In the genomic region with DNA sequence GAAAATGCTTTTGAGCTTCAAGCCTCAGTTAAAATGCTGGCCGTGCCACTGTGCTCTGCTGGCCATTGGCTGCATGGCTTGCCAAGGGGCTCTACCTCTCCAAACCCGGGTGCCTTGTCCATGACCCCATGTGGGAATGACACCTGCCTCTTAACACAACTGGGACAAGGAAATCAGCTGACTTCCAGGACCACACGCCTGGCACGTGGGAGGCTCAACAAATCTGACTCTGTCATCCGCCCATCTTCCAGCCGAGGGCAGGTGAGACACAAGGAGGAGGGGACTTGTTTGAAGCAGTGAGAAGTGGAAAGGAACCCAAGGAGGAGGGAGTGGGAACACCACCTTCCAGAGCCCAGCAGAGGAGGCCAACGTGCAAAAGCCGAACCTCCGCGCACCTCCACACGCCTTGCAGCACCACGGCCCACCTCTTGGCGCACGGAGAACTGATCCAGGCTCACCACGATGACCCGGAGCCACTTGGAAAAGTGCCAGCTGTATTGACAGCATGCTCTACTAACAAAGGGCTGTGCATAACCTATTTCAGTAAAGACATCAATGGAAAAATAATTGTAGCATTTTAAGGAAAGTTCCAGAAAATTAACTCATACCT, we compare ENCODE assay signal across 20 cellular contexts. TPM values are rescaled to one million over a fixed set of nuclear protein-coding genes. Genes with fewer than 3 reads are reported as not detected.
DNase-seq lines count a peak whose midpoint lies in the region; ATAC-seq, FAIRE-seq and TF ChIP-seq lines count a peak whose summit lies in the region.
"Had no signal": no experiment of that assay in that cellular context is flagged by ENCODE, and none has a peak within 500 bp of the region (broad histone marks: within the 10 kb centered on the region; RNA-seq: fewer than 3 reads in every experiment).

No MANE protein-coding gene starts in this region.

- H3K27me3 ChIP-seq in right atrium auricular region: no peaks in the 10 kb centered on the region
- H3K27me3 ChIP-seq in endodermal cell (ENCODE audit: control insufficient read depth, insufficient read depth, low read length, poor library complexity, severe bottlenecking): no peaks in the 10 kb centered on the region
- no peaks in the 10 kb centered on the region for H3K27me3 ChIP-seq in smooth muscle cell (ENCODE audit: low read depth)

- no peak for ATAC-seq in Right ventricle myocardium superior (ENCODE audit: poor library complexity)
- ATAC-seq: A549, GM23338 had no signal

- no peaks in the 10 kb centered on the region for H3K9me3 Mint-ChIP-seq in endodermal cell
- H3K9me3 Mint-ChIP-seq: CD4-positive, alpha-beta T cell; GM23338 had no signal

- H3K9me3 ChIP-seq in right atrium auricular region (no peaks in the 10 kb centered on the region), endodermal cell (ENCODE audit: control insufficient read depth, low read length) (no peaks in the 10 kb centered on the region), smooth muscle cell (replicated peaks; ENCODE audit: low read depth) (no peaks in the 10 kb centered on the region)
- H3K9me3 ChIP-seq: A549 had no signal

- H3K4me2 ChIP-seq in smooth muscle cell: no peak overlapping the region
- H3K4me2 ChIP-seq: A549, GM23338 had no signal

- no peak for TF ChIP-seq POLR2A in GM12891 (IDR thresholded peaks at IDR 0.05; ENCODE audit: low read depth, low read length)

- peaks cover 34% of the 10 kb centered on the region for H3K36me3 Mint-ChIP-seq in endodermal cell (ENCODE audit: low read depth)

- no peak overlapping the region for H3K27ac Mint-ChIP-seq in endodermal cell
- H3K27ac Mint-ChIP-seq: CD4-positive, alpha-beta T cell; GM23338 had no signal

- H4K20me1 ChIP-seq in smooth muscle cell (ENCODE audit: low read depth): peaks cover 100% of the 10 kb centered on the region

- H3K4me3 ChIP-seq in right atrium auricular region: no peak overlapping the region
- no peak overlapping the region for H3K4me3 ChIP-seq in endodermal cell (ENCODE audit: low read length)
- no peak overlapping the region for H3K4me3 ChIP-seq in smooth muscle cell
- H3K4me3 ChIP-seq: A549, GM23338 had no signal

- H3K79me2 ChIP-seq in smooth muscle cell (ENCODE audit: low read depth): peaks cover 99% of the 10 kb centered on the region

- H3K4me1 Mint-ChIP-seq in endodermal cell: peaks cover 49% of the 10 kb centered on the region

- H3K9ac ChIP-seq in endodermal cell (ENCODE audit: extremely low read depth, low read length, poor library complexity, severe bottlenecking) (no peak overlapping the region), smooth muscle cell (ENCODE audit: low read depth) (no peak overlapping the region)

- 96 to 97% methylated on average over 15 to 16 of the region's 16 CpGs for WGBS in endodermal cell (ENCODE audit: insufficient coverage in 1 of 2, insufficient read length in 1 of 2), 2 experiments
- WGBS in smooth muscle cell (ENCODE audit: low lambda C conversion rate): 89% methylated on average over 16 of the region's 16 CpGs

- H3K27ac ChIP-seq in right atrium auricular region (peak overlapping the region; percentile 21 to 43), endodermal cell (ENCODE audit: low read depth, low read length) (no peak overlapping the region), smooth muscle cell (ENCODE audit: low read depth) (peak overlapping the region; percentile 7)
- H3K27ac ChIP-seq: A549 had no signal

- H3K36me3 ChIP-seq in right atrium auricular region: no peaks in the 10 kb centered on the region
- H3K36me3 ChIP-seq in endodermal cell (ENCODE audit: control insufficient read depth, insufficient read depth, low read length): peaks cover 65% of the 10 kb centered on the region
- H3K36me3 ChIP-seq in smooth muscle cell (ENCODE audit: low read depth): peaks cover 4% of the 10 kb centered on the region

- no peaks in the 10 kb centered on the region for H3K27me3 Mint-ChIP-seq in endodermal cell (ENCODE audit: insufficient read depth)

- peaks cover 83% of the 10 kb centered on the region for H3F3A ChIP-seq in smooth muscle cell (ENCODE audit: low read depth)

- intact Hi-C loops in Right ventricle myocardium superior (cut with DNase I): no loop called here

- DNase-seq in right atrium auricular region (ENCODE audit: low spot score) (peak; percentile 56), Right ventricle myocardium superior (no peak), endodermal cell (peak; percentile 42), smooth muscle cell (lab: John Stamatoyannopoulos, UW; ENCODE audit: unreplicated experiment) (no peak), SK-N-DZ (ENCODE audit: low spot score) (no peak), GM12891 (ENCODE audit: insufficient read length, low spot score) (no peak), mesenteric fat pad (ENCODE audit: low spot score) (no peak)
- DNase-seq: CD4-positive, alpha-beta T cell; DMS153; GDM1; KBM-7; NCI-H1105 treated with DMSO at 0.1 percent for 48 hours; NCI-H1694; NCI-H2081 treated with DMSO at 0.1 percent for 48 hours; NCI-H2227 treated with DMSO at 0.1 percent for 48 hours; NCI-H524; NCI-H82; SHP77 treated with DMSO at 0.1 percent for 48 hours had no signal

- TF ChIP-seq CTCF in right atrium auricular region (IDR thresholded peaks at IDR 0.05): no peak
- no peak for TF ChIP-seq CTCF in endodermal cell (conservative IDR thresholded peaks at IDR 0.05)
- no peak for TF ChIP-seq CTCF in smooth muscle cell (IDR thresholded peaks at IDR 0.05; ENCODE audit: borderline replicate concordance, insufficient read depth, poor library complexity, severe bottlenecking)

- H2AFZ ChIP-seq in smooth muscle cell (ENCODE audit: low read depth): no peak overlapping the region
- H2AFZ ChIP-seq: GM23338 had no signal

- H3K4me1 ChIP-seq in right atrium auricular region (peaks cover 0 to 78% of the 10 kb centered on the region in 2 donors), endodermal cell (ENCODE audit: control insufficient read depth, insufficient read depth, low read length) (peaks cover 7% of the 10 kb centered on the region), smooth muscle cell (ENCODE audit: low read depth) (peaks cover 47% of the 10 kb centered on the region)

- H3K4me3 Mint-ChIP-seq in endodermal cell: no peak overlapping the region
- H3K4me3 Mint-ChIP-seq: CD4-positive, alpha-beta T cell; GM23338 had no signal

- no peak for FAIRE-seq in GM12891 (lab: Jason Lieb, UNC)
- FAIRE-seq: A549 had no signal

TF ChIP-seq in GM12891, 5 proteins besides CTCF, POLR2A, EP300 and RAD21:
- TF ChIP-seq PAX5 (IDR thresholded peaks at IDR 0.05; ENCODE audit: insufficient read depth, low read length, severe bottlenecking): no peak
- TF ChIP-seq SPI1 (IDR thresholded peaks at IDR 0.05; ENCODE audit: low read depth, low read length): no peak
- no peak for TF ChIP-seq TAF1 (IDR thresholded peaks at IDR 0.05; ENCODE audit: low read depth, low read length)
- TF ChIP-seq POU2F2 (IDR thresholded peaks at IDR 0.05; ENCODE audit: low read depth, low read length): no peak
- TF ChIP-seq POLR2AphosphoS5 (IDR thresholded peaks at IDR 0.05; ENCODE audit: low read depth, low read length): no peak

RNA-seq across cellular contexts. Expression of gene COL4A1, which starts 38.3 kb away (rescaled TPM):
- total RNA-seq in right atrium auricular region (100 to 1,000 TPM; 140 to 201 TPM), Right ventricle myocardium superior (107 TPM), endodermal cell (100 to 1,000 TPM; 702 to 764 TPM), smooth muscle cell (4,372 and 5,353 TPM in 2 replicates), mesenteric fat pad (1,996 TPM)
- 174 TPM for polyA plus RNA-seq in endodermal cell (2013, experiment 1 of 2)
- 194 TPM for polyA plus RNA-seq in endodermal cell (2013, experiment 2 of 2)
- polyA plus RNA-seq in smooth muscle cell: 1,844 and 2,409 TPM in 2 replicates
- polyA plus RNA-seq in SK-N-DZ (2014; cell fraction: cytosol; rRNA removed): 47.5 and 48.2 TPM in 2 replicates
- 44.8 and 49.1 TPM in 2 replicates for polyA plus RNA-seq in SK-N-DZ (2014; cell fraction: nucleus; rRNA removed)
- not detected for polyA plus RNA-seq in GM12891 (2012; ENCODE audit: low read depth, missing spikeins)

RNA-seq across cellular contexts. Expression of gene COL4A2, which starts 38.4 kb away (rescaled TPM):
- total RNA-seq in right atrium auricular region (100 to 1,000 TPM; 141 to 153 TPM), Right ventricle myocardium superior (91.2 TPM), endodermal cell (100 to 1,000 TPM; 388 to 398 TPM), smooth muscle cell (1,456 and 1,535 TPM in 2 replicates), mesenteric fat pad (1,333 TPM)
- 216 TPM for polyA plus RNA-seq in endodermal cell (2013, experiment 1 of 2)
- 219 TPM for polyA plus RNA-seq in endodermal cell (2013, experiment 2 of 2)
- polyA plus RNA-seq in smooth muscle cell: 2,012 and 2,786 TPM in 2 replicates
- polyA plus RNA-seq in SK-N-DZ (2014; cell fraction: cytosol; rRNA removed): 65.4 and 81.9 TPM in 2 replicates
- polyA plus RNA-seq in SK-N-DZ (2014; cell fraction: nucleus; rRNA removed): 108 and 116 TPM in 2 replicates
- 0.37 TPM for polyA plus RNA-seq in GM12891 (2012; ENCODE audit: low read depth, missing spikeins)
- total RNA-seq: CD4-positive, alpha-beta T cell had no signal

Comparison
In these comparisons a context has a peak if more than half of its experiments do, and no peak if none do; other contexts are left out.
1. DNase-seq: peak in right atrium auricular region (single experiment) and endodermal cell (single experiment); none in Right ventricle myocardium superior (single experiment), smooth muscle cell (single experiment), SK-N-DZ (single experiment), GM12891 (single experiment) and mesenteric fat pad (single experiment).